In the genomic region with DNA sequence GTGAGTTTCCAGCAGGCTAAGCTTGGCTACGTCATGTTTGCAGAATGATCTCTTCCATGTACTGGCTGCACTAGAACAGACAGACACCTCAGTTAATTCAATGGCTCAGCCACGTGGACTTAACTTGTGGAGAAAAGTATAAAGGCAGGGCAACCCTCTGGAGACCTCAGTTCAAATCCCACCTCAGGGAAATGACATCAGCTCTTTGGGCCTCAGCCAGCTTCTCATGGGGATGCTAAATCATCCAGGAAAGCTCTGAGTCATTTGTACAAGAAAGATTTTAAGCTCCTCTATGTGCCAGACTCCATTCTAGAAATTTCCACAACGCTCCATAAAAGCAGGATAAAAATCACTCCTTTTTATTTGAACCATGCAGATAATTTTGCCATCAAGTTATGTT, we compare ENCODE assay signal across 10 cellular contexts.
DNase-seq lines count a peak whose midpoint lies in the region; ATAC-seq and TF ChIP-seq lines count a peak whose summit lies in the region.
"Had no signal": no experiment of that assay in that cellular context is flagged by ENCODE, and none has a peak within 500 bp of the region (broad histone marks: within the 10 kb centered on the region; RNA-seq: fewer than 3 reads in every experiment).

No MANE protein-coding gene starts in this region.

- no peak overlapping the region for H4K8ac ChIP-seq in IMR-90 (ENCODE audit: low read depth in 2 of 2, low read length in 2 of 2)

- TF ChIP-seq CTCF in Caco-2 (IDR thresholded peaks at IDR 0.05; ENCODE audit: insufficient read depth in 1 of 2, low read depth in 1 of 2, low read length in 1 of 2, severe bottlenecking in 1 of 2, unreplicated experiment in 1 of 2): no peak
- TF ChIP-seq CTCF in IMR-90 (conservative IDR thresholded peaks at IDR 0.05; ENCODE audit: low read depth, low read length): no peak
- no peak for TF ChIP-seq CTCF in colonic mucosa (IDR thresholded peaks at IDR 0.05)

- H3K4me2 ChIP-seq in IMR-90 (ENCODE audit: low read depth, low read length): no peak overlapping the region

- CTCF ChIA-PET in Caco-2 (lab: Charles Lee) (interaction anchor here (1.0 to 1.5 kb wide), 4 partner anchors 11 to 133 kb away, joined by 4 to 5 read pairs (median 4); no protein-coding TSS in a partner anchor), IMR-90 (lab: Yijun Ruan, JAX) (no interaction called here)

- H3K23ac ChIP-seq in IMR-90 (ENCODE audit: low read depth, low read length): no peak overlapping the region

- H3K36me3 ChIP-seq in Caco-2 (ENCODE audit: control insufficient read depth, insufficient read depth, low read length): no peaks in the 10 kb centered on the region
- H3K36me3 ChIP-seq in IMR-90 (ENCODE audit: control insufficient read depth, insufficient read depth, low read length): no peaks in the 10 kb centered on the region
- H3K36me3 ChIP-seq in colonic mucosa: no peaks in the 10 kb centered on the region

- no peak overlapping the region for H2AK9ac ChIP-seq in IMR-90 (replicated peaks; ENCODE audit: low read depth, low read length, poor library complexity)

- H4K20me1 ChIP-seq in IMR-90 (ENCODE audit: insufficient read depth, low read length): no peaks in the 10 kb centered on the region

- BruUV-seq in Caco-2 (replicated peaks; lab: Mats Ljungman, UMichigan): no TSS peak
- no TSS peak for BruUV-seq in IMR-90 (replicated peaks; lab: Mats Ljungman, UMichigan)

- no peaks in the 10 kb centered on the region for H3K9me1 ChIP-seq in IMR-90 (ENCODE audit: insufficient read depth, low read length)

- intact Hi-C loops in Caco-2 (cut with micrococcal nuclease; ENCODE audit: unreplicated experiment): loop anchor here (1.0 to 5.0 kb wide), 2 partner anchors 12 to 128 kb away; a partner anchor contains a TSS
- intact Hi-C loops in IMR-90 (cut with micrococcal nuclease): no loop called here
- intact Hi-C loops in colonic mucosa (cut with DNase I): no loop called here

- no peak overlapping the region for H3K27ac ChIP-seq in IMR-90 (ENCODE audit: insufficient read depth, low read length)
- H3K27ac ChIP-seq in colonic mucosa: no peak overlapping the region

- H3K9me3 Mint-ChIP-seq in Caco-2 (ENCODE audit: unreplicated experiment): no peaks in the 10 kb centered on the region

- 0 out of 3 replicates have a peak overlapping the region, but pooled peaks have one; percentile 32 for H2BK15ac ChIP-seq in IMR-90 (ENCODE audit: low read depth, low read length)

- H3K4me3 Mint-ChIP-seq in Caco-2 (ENCODE audit: unreplicated experiment): peak overlapping the region; percentile 65
- H3K4me3 Mint-ChIP-seq: activated CD8-positive, alpha-beta memory T cell treated with anti-CD3 and anti-CD28 coated beads, Interleukin-2, amount 10 ng/mL, durations not matched to agents 7 days and 5 days had no signal

- dilution Hi-C loops in IMR-90 (cut with HindIII; ENCODE audit: low sequenced_read_pairs, unreplicated experiment): no loop called here

- peak overlapping the region; percentile 80 for H3K27ac Mint-ChIP-seq in Caco-2 (ENCODE audit: unreplicated experiment)
- H3K27ac Mint-ChIP-seq: activated CD8-positive, alpha-beta memory T cell treated with anti-CD3 and anti-CD28 coated beads, Interleukin-2, amount 10 ng/mL, durations not matched to agents 7 days and 5 days had no signal

- H2AFZ ChIP-seq in IMR-90 (replicated peaks; ENCODE audit: low read length, poor library complexity): no peak overlapping the region

- no peaks in the 10 kb centered on the region for H3K36me3 Mint-ChIP-seq in Caco-2 (ENCODE audit: insufficient read depth, unreplicated experiment)
- H3K36me3 Mint-ChIP-seq: activated CD8-positive, alpha-beta memory T cell treated with anti-CD3 and anti-CD28 coated beads, Interleukin-2, amount 10 ng/mL, durations not matched to agents 7 days and 5 days had no signal

- H3K4me1 Mint-ChIP-seq in Caco-2 (ENCODE audit: low read depth, unreplicated experiment): peaks cover 33% of the 10 kb centered on the region
- H3K4me1 Mint-ChIP-seq: activated CD8-positive, alpha-beta memory T cell treated with anti-CD3 and anti-CD28 coated beads, Interleukin-2, amount 10 ng/mL, durations not matched to agents 7 days and 5 days had no signal

- no peak overlapping the region for H2BK20ac ChIP-seq in IMR-90 (ENCODE audit: low read depth, low read length)

- H3K27me3 ChIP-seq in Caco-2 (replicated peaks; ENCODE audit: control insufficient read depth, insufficient read depth, low read length) (no peaks in the 10 kb centered on the region), IMR-90 (ENCODE audit: control insufficient read depth, insufficient read depth, low read length) (no peaks in the 10 kb centered on the region; the same call in 1 of the 2 replicates), colonic mucosa (no peaks in the 10 kb centered on the region)

- POLR2A ChIA-PET in Caco-2 (lab: Charles Lee): interaction anchor here (0.6 kb wide), 1 partner anchor 230 kb away, joined by 3 read pairs; no protein-coding TSS in a partner anchor
- POLR2A ChIA-PET in IMR-90 (lab: Charles Lee; ENCODE audit: unreplicated experiment): no interaction called here

- DNase-seq in Caco-2 (no peak), IMR-90 (peak; percentile 68), astrocyte of the hippocampus (ENCODE audit: low read depth, low spot score) (peak; percentile 60), lung microvascular endothelial cell (ENCODE audit: low read depth in 2 of 2) (peak; percentile 69 to 99), colonic mucosa (no peak)
- DNase-seq in activated effector memory CD4-positive, alpha-beta T cell treated with anti-CD3 and anti-CD28 coated beads, Interleukin-2, amount 50 U/mL, for 16 hours: no peak
- DNase-seq: activated CD8-positive, alpha-beta memory T cell treated with anti-CD3 and anti-CD28 coated beads, Interleukin-2, amount 10 ng/mL, durations not matched to agents 7 days and 5 days; DND-41 had no signal

- no peak for TF ChIP-seq RAD21 in IMR-90 (IDR thresholded peaks at IDR 0.05; ENCODE audit: low read length)

- H3K27me3 Mint-ChIP-seq in Caco-2 (ENCODE audit: insufficient read depth, unreplicated experiment): no peaks in the 10 kb centered on the region
- H3K27me3 Mint-ChIP-seq: activated CD8-positive, alpha-beta memory T cell treated with anti-CD3 and anti-CD28 coated beads, Interleukin-2, amount 10 ng/mL, durations not matched to agents 7 days and 5 days had no signal

- peak overlapping the region; percentile 27; the same call in 1 of the 2 replicates for H2AK5ac ChIP-seq in IMR-90 (ENCODE audit: low read depth, low read length)

- H3K4me1 ChIP-seq in Caco-2: peaks cover 34% of the 10 kb centered on the region
- no peaks in the 10 kb centered on the region; the same call in 1 of the 2 replicates for H3K4me1 ChIP-seq in IMR-90 (ENCODE audit: control insufficient read depth, insufficient read depth, low read length)
- no peaks in the 10 kb centered on the region for H3K4me1 ChIP-seq in colonic mucosa

- no peak overlapping the region for H3K14ac ChIP-seq in IMR-90 (replicated peaks; ENCODE audit: low read depth, low read length)

- H3K9me3 ChIP-seq in Caco-2: no peaks in the 10 kb centered on the region
- no peaks in the 10 kb centered on the region for H3K9me3 ChIP-seq in IMR-90 (ENCODE audit: control insufficient read depth, insufficient read depth, low read length)
- H3K9me3 ChIP-seq in colonic mucosa: no peaks in the 10 kb centered on the region

- H2BK120ac ChIP-seq in IMR-90 (ENCODE audit: low read depth, low read length): no peak overlapping the region

- no peak overlapping the region for H2BK5ac ChIP-seq in IMR-90 (ENCODE audit: low read depth, low read length, poor library complexity, severe bottlenecking)

- no peak overlapping the region for H3K4ac ChIP-seq in IMR-90 (ENCODE audit: low read depth, low read length)

- in situ Hi-C loops in IMR-90 (cut with MboI; ENCODE audit: low sequenced_read_pairs): no loop called here

- TF ChIP-seq POLR2A in IMR-90 (IDR thresholded peaks at IDR 0.05; ENCODE audit: low read depth, low read length): no peak

- H3K9ac ChIP-seq in IMR-90 (ENCODE audit: low read depth, low read length) (no peak overlapping the region), colonic mucosa (ENCODE audit: low read depth in 2 of 2, low read length in 2 of 2) (no peak overlapping the region)

- ATAC-seq in IMR-90 (ENCODE audit: low read depth): no peak; the same call in none of the 2 replicates
- ATAC-seq in GM21723 (IDR thresholded peaks at IDR 0.05; ENCODE audit: unreplicated experiment): no peak
- ATAC-seq in GM18861 (IDR thresholded peaks at IDR 0.05; ENCODE audit: unreplicated experiment): no peak
- ATAC-seq: activated CD8-positive, alpha-beta memory T cell treated with anti-CD3 and anti-CD28 coated beads, Interleukin-2, amount 10 ng/mL, durations not matched to agents 7 days and 5 days had no signal

- H3K56ac ChIP-seq in IMR-90 (ENCODE audit: extremely low read depth, insufficient read depth, low read length): no peak overlapping the region

- H3K18ac ChIP-seq in IMR-90 (ENCODE audit: low read depth, low read length): no peak overlapping the region; the same call in 1 of the 2 replicates

- H3K4me3 ChIP-seq in Caco-2 (ENCODE audit: low read depth, low read length): no peak overlapping the region
- no peak overlapping the region for H3K4me3 ChIP-seq in IMR-90 (ENCODE audit: insufficient read depth, low read depth, low read length)
- no peak overlapping the region for H3K4me3 ChIP-seq in colonic mucosa

- WGBS in IMR-90 (ENCODE audit: extremely low coverage in 2 of 2, insufficient read length in 1 of 2), 2 experiments: 80% methylated on average over 1 of the region's 3 CpGs; no CpG with 5 or more reads in 1 of the 2 experiments

- H4K91ac ChIP-seq in IMR-90 (ENCODE audit: insufficient read depth, low read depth, low read length): no peak overlapping the region

- no peaks in the 10 kb centered on the region for H3K79me1 ChIP-seq in IMR-90 (ENCODE audit: low read depth in 1 of 2, low read length in 2 of 2)

- no peak overlapping the region for H4K5ac ChIP-seq in IMR-90 (ENCODE audit: low read depth, low read length)

TF ChIP-seq in IMR-90, 13 proteins besides CTCF, POLR2A, EP300 and RAD21 (continues in another document):
- TF ChIP-seq BHLHE40 (IDR thresholded peaks at IDR 0.05; ENCODE audit: low read depth, low read length) (no peak), CEBPB (IDR thresholded peaks at IDR 0.05; ENCODE audit: low read depth, low read length) (no peak), SMC3 (IDR thresholded peaks at IDR 0.05; ENCODE audit: low read depth, low read length) (no peak), MAFK (IDR thresholded peaks at IDR 0.05; ENCODE audit: low read depth, low read length) (no peak), RCOR1 (IDR thresholded peaks at IDR 0.05; ENCODE audit: insufficient replicate concordance, low read length) (no peak)
- TF ChIP-seq, protein P1, sequence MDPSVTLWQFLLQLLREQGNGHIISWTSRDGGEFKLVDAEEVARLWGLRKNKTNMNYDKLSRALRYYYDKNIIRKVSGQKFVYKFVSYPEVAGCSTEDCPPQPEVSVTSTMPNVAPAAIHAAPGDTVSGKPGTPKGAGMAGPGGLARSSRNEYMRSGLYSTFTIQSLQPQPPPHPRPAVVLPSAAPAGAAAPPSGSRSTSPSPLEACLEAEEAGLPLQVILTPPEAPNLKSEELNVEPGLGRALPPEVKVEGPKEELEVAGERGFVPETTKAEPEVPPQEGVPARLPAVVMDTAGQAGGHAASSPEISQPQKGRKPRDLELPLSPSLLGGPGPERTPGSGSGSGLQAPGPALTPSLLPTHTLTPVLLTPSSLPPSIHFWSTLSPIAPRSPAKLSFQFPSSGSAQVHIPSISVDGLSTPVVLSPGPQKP (IDR thresholded peaks at IDR 0.05; ENCODE audit: borderline replicate concordance, low read depth, low read length): no peak

Comparison
In these comparisons a context has a peak if more than half of its experiments do, and no peak if none do; other contexts are left out.
1. DNase-seq: peak in IMR-90 (single experiment), astrocyte of the hippocampus (single experiment) and lung microvascular endothelial cell (2 of 2); none in Caco-2 (0 of 2), activated effector memory CD4-positive, alpha-beta T cell treated with anti-CD3 and anti-CD28 coated beads, Interleukin-2, amount 50 U/mL, for 16 hours (single experiment) and colonic mucosa (single experiment).